1 cellular context compared by ENCODE assay signal in the genomic region with DNA sequence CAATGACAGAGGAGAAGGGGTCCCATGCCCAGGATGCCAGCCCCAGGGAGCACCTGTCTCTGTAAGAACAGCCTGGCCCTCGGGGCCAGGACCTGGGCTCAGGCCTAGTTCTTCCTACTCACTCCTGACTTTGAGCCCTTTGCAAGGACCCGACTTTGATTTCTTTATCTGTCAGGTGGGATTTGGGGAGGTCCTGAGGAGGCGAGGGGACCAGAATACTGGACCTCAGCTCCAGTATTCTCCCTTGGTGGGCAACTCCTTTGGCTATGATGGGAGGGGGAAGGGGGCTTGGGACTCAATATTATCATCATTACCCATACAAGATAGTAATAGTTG.
TF ChIP-seq lines count a peak whose summit lies in the region.

No MANE protein-coding gene starts in this region.

TF ChIP-seq in GM23338, 12 proteins besides CTCF, POLR2A, EP300 and RAD21 (continued from another document):
- TF ChIP-seq, protein P1, sequence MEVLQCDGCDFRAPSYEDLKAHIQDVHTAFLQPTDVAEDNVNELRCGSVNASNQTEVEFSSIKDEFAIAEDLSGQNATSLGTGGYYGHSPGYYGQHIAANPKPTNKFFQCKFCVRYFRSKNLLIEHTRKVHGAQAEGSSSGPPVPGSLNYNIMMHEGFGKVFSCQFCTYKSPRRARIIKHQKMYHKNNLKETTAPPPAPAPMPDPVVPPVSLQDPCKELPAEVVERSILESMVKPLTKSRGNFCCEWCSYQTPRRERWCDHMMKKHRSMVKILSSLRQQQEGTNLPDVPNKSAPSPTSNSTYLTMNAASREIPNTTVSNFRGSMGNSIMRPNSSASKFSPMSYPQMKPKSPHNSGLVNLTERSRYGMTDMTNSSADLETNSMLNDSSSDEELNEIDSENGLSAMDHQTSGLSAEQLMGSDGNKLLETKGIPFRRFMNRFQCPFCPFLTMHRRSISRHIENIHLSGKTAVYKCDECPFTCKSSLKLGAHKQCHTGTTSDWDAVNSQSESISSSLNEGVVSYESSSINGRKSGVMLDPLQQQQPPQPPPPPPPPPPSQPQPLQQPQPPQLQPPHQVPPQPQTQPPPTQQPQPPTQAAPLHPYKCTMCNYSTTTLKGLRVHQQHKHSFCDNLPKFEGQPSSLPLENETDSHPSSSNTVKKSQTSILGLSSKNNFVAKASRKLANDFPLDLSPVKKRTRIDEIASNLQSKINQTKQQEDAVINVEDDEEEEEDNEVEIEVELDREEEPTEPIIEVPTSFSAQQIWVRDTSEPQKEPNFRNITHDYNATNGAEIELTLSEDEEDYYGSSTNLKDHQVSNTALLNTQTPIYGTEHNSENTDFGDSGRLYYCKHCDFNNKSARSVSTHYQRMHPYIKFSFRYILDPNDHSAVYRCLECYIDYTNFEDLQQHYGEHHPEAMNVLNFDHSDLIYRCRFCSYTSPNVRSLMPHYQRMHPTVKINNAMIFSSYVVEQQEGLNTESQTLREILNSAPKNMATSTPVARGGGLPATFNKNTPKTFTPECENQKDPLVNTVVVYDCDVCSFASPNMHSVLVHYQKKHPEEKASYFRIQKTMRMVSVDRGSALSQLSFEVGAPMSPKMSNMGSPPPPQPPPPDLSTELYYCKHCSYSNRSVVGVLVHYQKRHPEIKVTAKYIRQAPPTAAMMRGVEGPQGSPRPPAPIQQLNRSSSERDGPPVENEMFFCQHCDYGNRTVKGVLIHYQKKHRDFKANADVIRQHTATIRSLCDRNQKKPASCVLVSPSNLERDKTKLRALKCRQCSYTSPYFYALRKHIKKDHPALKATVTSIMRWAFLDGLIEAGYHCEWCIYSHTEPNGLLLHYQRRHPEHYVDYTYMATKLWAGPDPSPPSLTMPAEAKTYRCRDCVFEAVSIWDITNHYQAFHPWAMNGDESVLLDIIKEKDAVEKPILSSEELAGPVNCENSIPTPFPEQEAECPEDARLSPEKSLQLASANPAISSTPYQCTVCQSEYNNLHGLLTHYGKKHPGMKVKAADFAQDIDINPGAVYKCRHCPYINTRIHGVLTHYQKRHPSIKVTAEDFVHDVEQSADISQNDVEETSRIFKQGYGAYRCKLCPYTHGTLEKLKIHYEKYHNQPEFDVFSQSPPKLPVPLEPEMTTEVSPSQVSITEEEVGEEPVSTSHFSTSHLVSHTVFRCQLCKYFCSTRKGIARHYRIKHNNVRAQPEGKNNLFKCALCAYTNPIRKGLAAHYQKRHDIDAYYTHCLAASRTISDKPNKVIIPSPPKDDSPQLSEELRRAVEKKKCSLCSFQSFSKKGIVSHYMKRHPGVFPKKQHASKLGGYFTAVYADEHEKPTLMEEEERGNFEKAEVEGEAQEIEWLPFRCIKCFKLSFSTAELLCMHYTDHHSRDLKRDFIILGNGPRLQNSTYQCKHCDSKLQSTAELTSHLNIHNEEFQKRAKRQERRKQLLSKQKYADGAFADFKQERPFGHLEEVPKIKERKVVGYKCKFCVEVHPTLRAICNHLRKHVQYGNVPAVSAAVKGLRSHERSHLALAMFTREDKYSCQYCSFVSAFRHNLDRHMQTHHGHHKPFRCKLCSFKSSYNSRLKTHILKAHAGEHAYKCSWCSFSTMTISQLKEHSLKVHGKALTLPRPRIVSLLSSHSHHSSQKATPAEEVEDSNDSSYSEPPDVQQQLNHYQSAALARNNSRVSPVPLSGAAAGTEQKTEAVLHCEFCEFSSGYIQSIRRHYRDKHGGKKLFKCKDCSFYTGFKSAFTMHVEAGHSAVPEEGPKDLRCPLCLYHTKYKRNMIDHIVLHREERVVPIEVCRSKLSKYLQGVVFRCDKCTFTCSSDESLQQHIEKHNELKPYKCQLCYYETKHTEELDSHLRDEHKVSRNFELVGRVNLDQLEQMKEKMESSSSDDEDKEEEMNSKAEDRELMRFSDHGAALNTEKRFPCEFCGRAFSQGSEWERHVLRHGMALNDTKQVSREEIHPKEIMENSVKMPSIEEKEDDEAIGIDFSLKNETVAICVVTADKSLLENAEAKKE (CRISPR knock-in tag; IDR thresholded peaks at IDR 0.05), result no peak
- TF ChIP-seq EZH2phosphoT487 (IDR thresholded peaks at IDR 0.05; ENCODE audit: unreplicated experiment), result no peak
- TF ChIP-seq, protein P2, sequence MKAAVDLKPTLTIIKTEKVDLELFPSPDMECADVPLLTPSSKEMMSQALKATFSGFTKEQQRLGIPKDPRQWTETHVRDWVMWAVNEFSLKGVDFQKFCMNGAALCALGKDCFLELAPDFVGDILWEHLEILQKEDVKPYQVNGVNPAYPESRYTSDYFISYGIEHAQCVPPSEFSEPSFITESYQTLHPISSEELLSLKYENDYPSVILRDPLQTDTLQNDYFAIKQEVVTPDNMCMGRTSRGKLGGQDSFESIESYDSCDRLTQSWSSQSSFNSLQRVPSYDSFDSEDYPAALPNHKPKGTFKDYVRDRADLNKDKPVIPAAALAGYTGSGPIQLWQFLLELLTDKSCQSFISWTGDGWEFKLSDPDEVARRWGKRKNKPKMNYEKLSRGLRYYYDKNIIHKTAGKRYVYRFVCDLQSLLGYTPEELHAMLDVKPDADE (IDR thresholded peaks at IDR 0.05), result no peak
